Comparison of ENCODE assay signal across 16 cellular contexts in genomic region chr1:72286401-72286800, GRCh38. TPM values are rescaled to one million over a fixed set of nuclear protein-coding genes. Genes with fewer than 3 reads are reported as not detected.
"Had no signal": no experiment of that assay in that cellular context is flagged by ENCODE, and none has a peak within 500 bp of the region (broad histone marks: within the 10 kb centered on the region; RNA-seq: fewer than 3 reads in every experiment).

No MANE protein-coding gene starts in this region.

- H3K36me3 Mint-ChIP-seq: naive thymus-derived CD4-positive, alpha-beta T cell; stimulated activated memory B cell treated with anti-CD40 and anti-IgM and Interleukin-4, amounts not matched to agents 10 μg/mL and 1 μg/mL and 100 μg/mL, for 72 hours had no signal

- H3K36me3 ChIP-seq: pancreas, WERI-Rb-1 had no signal

- H3K4me3 Mint-ChIP-seq: naive thymus-derived CD4-positive, alpha-beta T cell; stimulated activated memory B cell treated with anti-CD40 and anti-IgM and Interleukin-4, amounts not matched to agents 10 μg/mL and 1 μg/mL and 100 μg/mL, for 72 hours had no signal

- ATAC-seq: esophagus mucosa; naive thymus-derived CD4-positive, alpha-beta T cell; pancreas; sciatic nerve; stimulated activated memory B cell treated with anti-CD40 and anti-IgM and Interleukin-4, amounts not matched to agents 10 μg/mL and 1 μg/mL and 100 μg/mL, for 72 hours had no signal

- H3K27ac Mint-ChIP-seq: naive thymus-derived CD4-positive, alpha-beta T cell; stimulated activated memory B cell treated with anti-CD40 and anti-IgM and Interleukin-4, amounts not matched to agents 10 μg/mL and 1 μg/mL and 100 μg/mL, for 72 hours had no signal

- H3K27ac ChIP-seq: pancreas, WERI-Rb-1 had no signal

- DNase-seq: activated CD4-positive, alpha-beta T cell treated with anti-CD3 and anti-CD28 coated beads for 1 hour; activated CD8-positive, alpha-beta memory T cell treated with anti-CD3 and anti-CD28 coated beads for 24 hours; activated CD8-positive, alpha-beta memory T cell treated with anti-CD3 and anti-CD28 coated beads, Interleukin-2, amount 50 U/mL, for 48 hours; activated effector memory CD4-positive, alpha-beta T cell treated with anti-CD3 and anti-CD28 coated beads, Interleukin-2, amount 50 U/mL, for 16 hours; activated naive CD4-positive, alpha-beta T cell treated with anti-CD3 and anti-CD28 coated beads, Interleukin-2, amount 50 U/mL, for 16 hours; activated T-cell treated with anti-CD3 and anti-CD28 coated beads, Interleukin-2, amount 50 U/mL, for 48 hours; aorta; mesendoderm; naive thymus-derived CD4-positive, alpha-beta T cell; pancreas; stimulated activated CD4-positive, alpha-beta T cell treated with anti-CD3 and anti-CD28 coated beads, Interleukin-4, amount 100 ng/mL, for 4 hours; WERI-Rb-1 had no signal

- H3K9me3 Mint-ChIP-seq: naive thymus-derived CD4-positive, alpha-beta T cell; stimulated activated memory B cell treated with anti-CD40 and anti-IgM and Interleukin-4, amounts not matched to agents 10 μg/mL and 1 μg/mL and 100 μg/mL, for 72 hours had no signal

- H3K4me3 ChIP-seq: pancreas had no signal

- H3K9me3 ChIP-seq: pancreas had no signal

RNA-seq across cellular contexts. Expression of gene NEGR1, which starts 4.1 kb away (rescaled TPM):
- total RNA-seq: T-helper 2 cell treated with Interferon-gamma antibody and Interleukin-4, amounts not matched to agents 100 ng/mL and 5 ng/mL, for 36 hours had no signal
